In the genomic region with DNA sequence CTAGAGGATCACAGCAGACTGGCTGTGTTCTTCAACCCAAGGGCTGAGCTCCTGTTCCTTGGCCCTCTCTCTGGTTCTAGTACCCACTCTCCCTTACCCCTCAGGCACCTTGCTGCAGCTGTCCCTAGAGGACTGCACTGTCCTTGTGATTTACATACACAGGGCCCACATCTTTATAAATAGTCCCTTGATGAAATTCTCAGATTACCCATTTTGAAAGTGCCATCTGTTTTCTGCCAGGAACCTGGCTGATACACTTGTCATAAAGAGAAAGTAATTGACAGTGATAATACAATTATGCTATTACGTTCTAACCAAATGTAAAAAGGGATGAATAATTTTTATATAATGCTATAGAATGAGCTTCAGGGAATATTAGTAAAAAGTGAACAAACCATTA, we compare ENCODE assay signal across 9 cellular contexts. TPM values are rescaled to one million over a fixed set of nuclear protein-coding genes. Genes with fewer than 3 reads are reported as not detected.
A peak's percentile ranks its signal among the peaks of the same experiment; 100 is the strongest.
DNase-seq lines count a peak whose midpoint lies in the region; ATAC-seq and TF ChIP-seq lines count a peak whose summit lies in the region.
"Had no signal": no experiment of that assay in that cellular context is flagged by ENCODE, and none has a peak within 500 bp of the region (broad histone marks: within the 10 kb centered on the region; RNA-seq: fewer than 3 reads in every experiment).

No MANE protein-coding gene starts in this region.

- peaks cover 12% of the 10 kb centered on the region for H3K27me3 Mint-ChIP-seq in glutamatergic neuron (ENCODE audit: unreplicated experiment)
- H3K27me3 Mint-ChIP-seq: activated naive CD4-positive, alpha-beta T cell treated with anti-CD3 and anti-CD28 coated beads, Interleukin-2, amount 50 U/mL, for 24 hours had no signal

- peaks cover 15% of the 10 kb centered on the region for H3K9me3 Mint-ChIP-seq in glutamatergic neuron (ENCODE audit: unreplicated experiment)
- H3K9me3 Mint-ChIP-seq: activated naive CD4-positive, alpha-beta T cell treated with anti-CD3 and anti-CD28 coated beads, Interleukin-2, amount 50 U/mL, for 24 hours had no signal

- peaks cover 38% of the 10 kb centered on the region for H3K4me1 Mint-ChIP-seq in glutamatergic neuron (ENCODE audit: low read depth, unreplicated experiment)
- H3K4me1 Mint-ChIP-seq: activated naive CD4-positive, alpha-beta T cell treated with anti-CD3 and anti-CD28 coated beads, Interleukin-2, amount 50 U/mL, for 24 hours had no signal

- peak overlapping the region; percentile 87 for H3K27ac Mint-ChIP-seq in glutamatergic neuron (ENCODE audit: unreplicated experiment)
- H3K27ac Mint-ChIP-seq: activated naive CD4-positive, alpha-beta T cell treated with anti-CD3 and anti-CD28 coated beads, Interleukin-2, amount 50 U/mL, for 24 hours had no signal

- H3K4me3 Mint-ChIP-seq in glutamatergic neuron (ENCODE audit: unreplicated experiment): peak overlapping the region; percentile 55
- H3K4me3 Mint-ChIP-seq: activated naive CD4-positive, alpha-beta T cell treated with anti-CD3 and anti-CD28 coated beads, Interleukin-2, amount 50 U/mL, for 24 hours had no signal

- H3K36me3 Mint-ChIP-seq in glutamatergic neuron (ENCODE audit: unreplicated experiment): no peaks in the 10 kb centered on the region
- H3K36me3 Mint-ChIP-seq: activated naive CD4-positive, alpha-beta T cell treated with anti-CD3 and anti-CD28 coated beads, Interleukin-2, amount 50 U/mL, for 24 hours had no signal

- DNase-seq in glutamatergic neuron (no peak), occipital lobe (lab: John Stamatoyannopoulos, UW) (no peak), ureter (ENCODE audit: low spot score) (no peak), AG08396 (ENCODE audit: low spot score) (no peak)

- TF ChIP-seq CTCF in glutamatergic neuron (IDR thresholded peaks at IDR 0.05; ENCODE audit: partially characterized antibody, unreplicated experiment): no peak

- ATAC-seq in GM18511 (IDR thresholded peaks at IDR 0.05; ENCODE audit: unreplicated experiment): peak; percentile 90
- ATAC-seq in GM21717 (IDR thresholded peaks at IDR 0.05; ENCODE audit: unreplicated experiment): peak; percentile 89
- ATAC-seq in HG03460 (IDR thresholded peaks at IDR 0.05; ENCODE audit: unreplicated experiment): peak; percentile 96
- ATAC-seq in activated CD4-positive, CD25-positive, alpha-beta regulatory T cell treated with anti-CD3 and anti-CD28 coated beads, Interleukin-2, amount 50 U/mL, for 24 hours: no peak

RNA-seq across cellular contexts. Expression of a gene that starts 16.5 kb away (rescaled TPM):
- total RNA-seq in glutamatergic neuron (ENCODE audit: unreplicated experiment) (946 TPM), occipital lobe (90.8 TPM), ureter (483 TPM)

RNA-seq across cellular contexts. Expression of a gene that starts 55.2 kb away (rescaled TPM):
- total RNA-seq in glutamatergic neuron (ENCODE audit: unreplicated experiment) (82.9 TPM), occipital lobe (16.5 TPM), ureter (88.6 TPM)

Comparison
In these comparisons a context has a peak if more than half of its experiments do, and no peak if none do; other contexts are left out.
1. ATAC-seq: peak in GM18511 (single experiment), GM21717 (single experiment) and HG03460 (single experiment); none in activated CD4-positive, CD25-positive, alpha-beta regulatory T cell treated with anti-CD3 and anti-CD28 coated beads, Interleukin-2, amount 50 U/mL, for 24 hours (0 of 2).